ENCODE assay signal across 10 cellular contexts in the genomic region with DNA sequence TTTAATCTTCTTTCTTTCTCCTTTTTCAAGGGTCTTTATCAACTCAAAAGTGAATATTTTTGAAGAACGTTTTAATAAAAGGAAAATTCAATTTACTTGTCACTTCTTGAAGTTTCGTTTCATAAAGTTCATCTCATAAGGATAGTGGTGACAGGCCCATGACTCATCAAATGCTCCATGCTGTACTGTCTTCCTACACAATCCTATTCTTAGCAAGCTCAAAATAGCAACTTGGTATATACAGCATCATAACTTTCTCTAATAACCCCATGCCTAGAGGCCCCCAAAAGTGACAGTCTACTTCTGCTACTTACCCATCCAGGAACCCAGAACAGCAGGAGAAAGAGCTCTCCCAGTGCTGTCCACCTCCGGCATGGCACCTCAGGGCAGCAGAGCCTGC. TPM values are rescaled to one million over a fixed set of nuclear protein-coding genes. Genes with fewer than 3 reads are reported as not detected.
DNase-seq lines count a peak whose midpoint lies in the region; ATAC-seq and TF ChIP-seq lines count a peak whose summit lies in the region.
"Had no signal": no experiment of that assay in that cellular context is flagged by ENCODE, and none has a peak within 500 bp of the region (broad histone marks: within the 10 kb centered on the region; RNA-seq: fewer than 3 reads in every experiment).

No MANE protein-coding gene starts in this region.

- intact Hi-C loops in activated T-helper 1 cell treated with anti-CD3 and anti-CD28 coated beads, Interleukin-12 subunit alpha, Interleukin-12 subunit beta, Interleukin-2, Interleukin-4 antibody, amounts not matched to agents 30 ng/mL and 10 ng/mL and 1 ng/mL, durations not matched to agents 14 hours and 24 hours and 36 hours (cut with micrococcal nuclease) = loop anchor here (1.0 to 2.0 kb wide), 6 partner anchors 8 to 931 kb away; a partner anchor contains a TSS

- no peak for DNase-seq in activated T-helper 1 cell treated with anti-CD3 and anti-CD28 coated beads, Interleukin-12 subunit alpha, Interleukin-12 subunit beta, Interleukin-2, Interleukin-4 antibody, amounts not matched to agents 30 ng/mL and 10 ng/mL and 1 ng/mL, durations not matched to agents 14 hours and 24 hours and 36 hours (ENCODE audit: low spot score)
- DNase-seq in osteoblast (ENCODE audit: insufficient read length, low spot score, missing footprints) (peak; percentile 90), BE2C (no peak), D341Med (ENCODE audit: low spot score) (no peak), kidney tubule cell (ENCODE audit: low spot score) (no peak), WERI-Rb-1 (no peak)

- TF ChIP-seq CTCF in osteoblast (IDR thresholded peaks at IDR 0.05; ENCODE audit: extremely low read depth, low read depth, low read length) = no peak
- no peak for TF ChIP-seq CTCF in BE2C (IDR thresholded peaks at IDR 0.05; ENCODE audit: low read depth, low read length)
- no peak for TF ChIP-seq CTCF in WERI-Rb-1 (IDR thresholded peaks at IDR 0.05; ENCODE audit: low read depth, low read length)

- no peaks in the 10 kb centered on the region for H3K27me3 ChIP-seq in osteoblast (ENCODE audit: insufficient read depth, low read length)
- 0 out of 2 replicates have a peak, but pooled peaks cover 3% of the 10 kb centered on the region for H3K27me3 ChIP-seq in BE2C
- H3K27me3 ChIP-seq in WERI-Rb-1 (ENCODE audit: insufficient read depth, low read depth, severe bottlenecking) = no peaks in the 10 kb centered on the region

- no peaks in the 10 kb centered on the region for H3K36me3 ChIP-seq in osteoblast (ENCODE audit: insufficient read depth, low read length)
- no peaks in the 10 kb centered on the region for H3K36me3 ChIP-seq in BE2C
- no peaks in the 10 kb centered on the region for H3K36me3 ChIP-seq in WERI-Rb-1
- H3K36me3 ChIP-seq: thoracic aorta had no signal

- no peaks in the 10 kb centered on the region for H3K79me2 ChIP-seq in osteoblast (ENCODE audit: insufficient read depth, low read length)

- H3K36me3 Mint-ChIP-seq in activated T-helper 1 cell treated with anti-CD3 and anti-CD28 coated beads, Interleukin-12 subunit alpha, Interleukin-12 subunit beta, Interleukin-2, Interleukin-4 antibody, amounts not matched to agents 30 ng/mL and 10 ng/mL and 1 ng/mL, durations not matched to agents 14 hours and 24 hours and 36 hours (ENCODE audit: low read depth) = peaks cover 2% of the 10 kb centered on the region
- H3K36me3 Mint-ChIP-seq: natural killer cell treated with Interleukin-12 subunit alpha and Interleukin-12 subunit beta and Interleukin-15 and Interleukin-18, amount 100 ng/mL, for 72 hours had no signal

- H3K27ac ChIP-seq in osteoblast (ENCODE audit: low read depth, low read length) = peak overlapping the region; percentile 76
- H3K27ac ChIP-seq in WERI-Rb-1 = no peak overlapping the region
- H3K27ac ChIP-seq: thoracic aorta had no signal

- H3K4me1 ChIP-seq in osteoblast (ENCODE audit: insufficient read depth, low read length) = peaks cover 17% of the 10 kb centered on the region
- H3K4me1 ChIP-seq in BE2C = no peaks in the 10 kb centered on the region

- H3K27ac Mint-ChIP-seq in activated T-helper 1 cell treated with anti-CD3 and anti-CD28 coated beads, Interleukin-12 subunit alpha, Interleukin-12 subunit beta, Interleukin-2, Interleukin-4 antibody, amounts not matched to agents 30 ng/mL and 10 ng/mL and 1 ng/mL, durations not matched to agents 14 hours and 24 hours and 36 hours = peak overlapping the region; percentile 93
- H3K27ac Mint-ChIP-seq: natural killer cell treated with Interleukin-12 subunit alpha and Interleukin-12 subunit beta and Interleukin-15 and Interleukin-18, amount 100 ng/mL, for 72 hours had no signal

- H2AFZ ChIP-seq in osteoblast (ENCODE audit: low read length) = peak overlapping the region; percentile 92

- ATAC-seq in GM18498 (IDR thresholded peaks at IDR 0.05; ENCODE audit: unreplicated experiment) (peak; percentile 56), HG03039 (IDR thresholded peaks at IDR 0.05; ENCODE audit: unreplicated experiment) (peak; percentile 74)

- H3K4me3 ChIP-seq in osteoblast (ENCODE audit: insufficient read depth, low read length) (no peak overlapping the region), BE2C (ENCODE audit: low read depth, low read length) (no peak overlapping the region), WERI-Rb-1 (ENCODE audit: low read depth, low read length) (no peak overlapping the region)
- H3K4me3 ChIP-seq: thoracic aorta had no signal

- peaks cover 44% of the 10 kb centered on the region for H3K4me1 Mint-ChIP-seq in activated T-helper 1 cell treated with anti-CD3 and anti-CD28 coated beads, Interleukin-12 subunit alpha, Interleukin-12 subunit beta, Interleukin-2, Interleukin-4 antibody, amounts not matched to agents 30 ng/mL and 10 ng/mL and 1 ng/mL, durations not matched to agents 14 hours and 24 hours and 36 hours (ENCODE audit: low read depth)

- peak overlapping the region; percentile 59 for H3K4me3 Mint-ChIP-seq in activated T-helper 1 cell treated with anti-CD3 and anti-CD28 coated beads, Interleukin-12 subunit alpha, Interleukin-12 subunit beta, Interleukin-2, Interleukin-4 antibody, amounts not matched to agents 30 ng/mL and 10 ng/mL and 1 ng/mL, durations not matched to agents 14 hours and 24 hours and 36 hours
- H3K4me3 Mint-ChIP-seq: natural killer cell treated with Interleukin-12 subunit alpha and Interleukin-12 subunit beta and Interleukin-15 and Interleukin-18, amount 100 ng/mL, for 72 hours had no signal

- H3K9me3 ChIP-seq in osteoblast (ENCODE audit: low read depth, low read length) (no peaks in the 10 kb centered on the region), BE2C (no peaks in the 10 kb centered on the region), WERI-Rb-1 (ENCODE audit: severe bottlenecking) (no peaks in the 10 kb centered on the region)
- H3K9me3 ChIP-seq: thoracic aorta had no signal

- H3K4me2 ChIP-seq in osteoblast (ENCODE audit: insufficient read depth, low read length) = peak overlapping the region; percentile 70

- no peaks in the 10 kb centered on the region for H3K9me3 Mint-ChIP-seq in activated T-helper 1 cell treated with anti-CD3 and anti-CD28 coated beads, Interleukin-12 subunit alpha, Interleukin-12 subunit beta, Interleukin-2, Interleukin-4 antibody, amounts not matched to agents 30 ng/mL and 10 ng/mL and 1 ng/mL, durations not matched to agents 14 hours and 24 hours and 36 hours
- H3K9me3 Mint-ChIP-seq: natural killer cell treated with Interleukin-12 subunit alpha and Interleukin-12 subunit beta and Interleukin-15 and Interleukin-18, amount 100 ng/mL, for 72 hours had no signal

- peaks cover 5% of the 10 kb centered on the region for H3K27me3 Mint-ChIP-seq in activated T-helper 1 cell treated with anti-CD3 and anti-CD28 coated beads, Interleukin-12 subunit alpha, Interleukin-12 subunit beta, Interleukin-2, Interleukin-4 antibody, amounts not matched to agents 30 ng/mL and 10 ng/mL and 1 ng/mL, durations not matched to agents 14 hours and 24 hours and 36 hours (ENCODE audit: insufficient read depth)

- no peaks in the 10 kb centered on the region for H4K20me1 ChIP-seq in osteoblast (ENCODE audit: insufficient read depth, low read length)

RNA-seq across cellular contexts. Expression of a gene that starts 7.7 kb away (rescaled TPM):
- total RNA-seq in activated T-helper 1 cell treated with anti-CD3 and anti-CD28 coated beads, Interleukin-12 subunit alpha, Interleukin-12 subunit beta, Interleukin-2, Interleukin-4 antibody, amounts not matched to agents 30 ng/mL and 10 ng/mL and 1 ng/mL, durations not matched to agents 14 hours and 24 hours and 36 hours = 0.83 and 1.0 TPM in 2 replicates
- 0.29 and 0.36 TPM in 2 replicates for total RNA-seq in osteoblast
- 0.56 TPM for polyA plus RNA-seq in BE2C (2012; ENCODE audit: insufficient read depth, insufficient read length, low read depth)

RNA-seq across cellular contexts. Expression of a gene that starts 8.4 kb away (rescaled TPM):
- total RNA-seq in activated T-helper 1 cell treated with anti-CD3 and anti-CD28 coated beads, Interleukin-12 subunit alpha, Interleukin-12 subunit beta, Interleukin-2, Interleukin-4 antibody, amounts not matched to agents 30 ng/mL and 10 ng/mL and 1 ng/mL, durations not matched to agents 14 hours and 24 hours and 36 hours = 54.1 and 60.2 TPM in 2 replicates
- total RNA-seq in osteoblast = 11.8 and 15.6 TPM in 2 replicates
- 49.1 TPM for polyA plus RNA-seq in BE2C (2012; ENCODE audit: insufficient read depth, insufficient read length, low read depth)
